Comparison of ENCODE assay signal across 11 cellular contexts in the genomic region with DNA sequence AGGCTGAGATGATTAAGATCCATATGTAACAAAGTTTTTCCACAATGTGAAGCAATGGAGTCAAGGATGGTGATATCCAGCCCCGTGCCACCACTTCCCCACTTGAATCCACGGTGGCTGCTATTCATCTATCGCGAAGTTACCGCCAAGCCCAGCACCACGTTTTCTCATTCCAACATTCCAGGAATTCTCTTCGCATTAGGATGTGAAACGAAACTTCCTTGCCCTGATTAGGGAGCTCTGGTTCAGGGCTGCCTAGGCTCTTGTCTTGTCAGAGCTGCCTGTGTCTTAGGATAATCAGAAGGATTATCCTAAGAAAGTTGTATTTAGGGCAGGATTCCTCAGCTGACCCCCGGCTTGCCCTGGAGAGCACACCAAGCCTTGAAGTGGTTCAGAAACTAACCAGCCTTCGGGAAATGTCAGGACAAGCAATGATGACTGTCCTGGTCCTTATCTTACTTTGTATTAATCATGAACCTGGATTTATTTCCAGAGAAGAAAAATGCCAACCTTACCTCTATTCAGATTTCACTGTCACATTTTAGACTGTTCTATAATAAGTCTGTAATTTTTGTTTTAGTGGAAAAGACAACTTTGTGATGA.
DNase-seq lines count a peak whose midpoint lies in the region; ATAC-seq, FAIRE-seq and TF ChIP-seq lines count a peak whose summit lies in the region.
"Had no signal": no experiment of that assay in that cellular context is flagged by ENCODE, and none has a peak within 500 bp of the region (broad histone marks: within the 10 kb centered on the region; RNA-seq: fewer than 3 reads in every experiment).

No MANE protein-coding gene starts in this region.

- H3K27ac ChIP-seq in gastrocnemius medialis (peak overlapping the region; percentile 76 to 86 (median 78)), kidney (ENCODE audit: low read depth in 2 of 2, low read length in 2 of 2) (no peak overlapping the region)

- H3K36me3 ChIP-seq in gastrocnemius medialis (no peaks in the 10 kb centered on the region), kidney (ENCODE audit: control insufficient read depth in 1 of 2, insufficient read depth in 2 of 2, low read length in 2 of 2) (no peaks in the 10 kb centered on the region)

- DNase-seq in HT1080 (ENCODE audit: low read depth): peak; percentile 82
- peak; percentile 30 for DNase-seq in MCF 10A (ENCODE audit: unreplicated experiment)
- peak; percentile 44 for DNase-seq in hepatic stellate cell (ENCODE audit: low spot score)
- DNase-seq in gastrocnemius medialis: no peak
- no peak for DNase-seq in kidney
- DNase-seq in activated CD4-positive, alpha-beta T cell treated with anti-CD3 and anti-CD28 coated beads, Interleukin-2, amount 50 U/mL, for 48 hours: no peak
- DNase-seq: NCI-H2029 treated with DMSO at 0.1 percent for 48 hours had no signal

- CTCF ChIA-PET in MCF 10A (lab: Yijun Ruan, JAX): interaction anchor here (1.3 to 2.0 kb wide), 3 partner anchors 19 to 56 kb away, joined by 4 to 8 read pairs (median 6); no protein-coding TSS in a partner anchor

- H3K4me1 ChIP-seq in gastrocnemius medialis (peaks cover 37 to 56% of the 10 kb centered on the region in 2 donors), kidney (ENCODE audit: control insufficient read depth in 1 of 2, insufficient read depth in 1 of 2, low read depth in 1 of 2, low read length in 2 of 2) (no peaks in the 10 kb centered on the region)

- peaks cover 19% of the 10 kb centered on the region for H3K4me1 Mint-ChIP-seq in MCF 10A (ENCODE audit: insufficient read depth, unreplicated experiment)

- no peaks in the 10 kb centered on the region for H3K36me3 Mint-ChIP-seq in MCF 10A (ENCODE audit: insufficient read depth, unreplicated experiment)
- H3K36me3 Mint-ChIP-seq: activated naive CD8-positive, alpha-beta T cell had no signal

- peak overlapping the region; percentile 18 to 29 (median 26) for H3K4me3 ChIP-seq in gastrocnemius medialis
- peak overlapping the region in 1 of 2 donors; percentile 2 for H3K4me3 ChIP-seq in kidney (ENCODE audit: low read length in 2 of 2)

- in situ Hi-C loops in gastrocnemius medialis (cut with MboI; ENCODE audit: low sequenced_read_pairs in 4 of 4): no loop called here

- POLR2A ChIA-PET in MCF 10A (lab: Yijun Ruan, JAX): interaction anchor here (0.5 to 1.5 kb wide), 4 partner anchors 13 to 1299 kb away, joined by 3 to 4 read pairs (median 3); no protein-coding TSS in a partner anchor

- no peak overlapping the region for H3K27ac Mint-ChIP-seq in MCF 10A (ENCODE audit: low read depth, unreplicated experiment)
- H3K27ac Mint-ChIP-seq: activated naive CD8-positive, alpha-beta T cell; T-helper 2 cell treated with Interferon-gamma antibody and Interleukin-4, amounts not matched to agents 5 μg/mL and 100 μg/mL, for 36 hours had no signal

- no peaks in the 10 kb centered on the region for H3K9me3 ChIP-seq in gastrocnemius medialis
- no peaks in the 10 kb centered on the region for H3K9me3 ChIP-seq in kidney (ENCODE audit: control insufficient read depth in 1 of 2, low read length in 2 of 2)

- BruUV-seq in MCF 10A (replicated peaks; lab: Mats Ljungman, UMichigan): no TSS peak

- H3K27me3 ChIP-seq in gastrocnemius medialis: no peaks in the 10 kb centered on the region

- no peaks in the 10 kb centered on the region for H3K9me3 Mint-ChIP-seq in MCF 10A (ENCODE audit: unreplicated experiment)
- H3K9me3 Mint-ChIP-seq: T-helper 2 cell treated with Interferon-gamma antibody and Interleukin-4, amounts not matched to agents 5 μg/mL and 100 μg/mL, for 36 hours had no signal

- FAIRE-seq in kidney (lab: Jason Lieb, UNC): no peak

- TF ChIP-seq CTCF in MCF 10A (IDR thresholded peaks at IDR 0.05; ENCODE audit: unreplicated experiment) (no peak), gastrocnemius medialis (IDR thresholded peaks at IDR 0.05 in 4 of 5, conservative IDR thresholded peaks at IDR 0.05 in 1 of 5) (no peak), kidney (IDR thresholded peaks at IDR 0.05; ENCODE audit: borderline replicate concordance, extremely low read depth, insufficient read depth) (no peak)

- peak overlapping the region; percentile 30 for H3K4me3 Mint-ChIP-seq in MCF 10A (ENCODE audit: unreplicated experiment)
- H3K4me3 Mint-ChIP-seq: activated naive CD8-positive, alpha-beta T cell; T-helper 2 cell treated with Interferon-gamma antibody and Interleukin-4, amounts not matched to agents 5 μg/mL and 100 μg/mL, for 36 hours had no signal

- intact Hi-C loops in MCF 10A (cut with micrococcal nuclease) (no loop called here), gastrocnemius medialis (cut with DNase I; ENCODE audit: low total_unique reads) (loop anchor here (5.0 kb wide), 1 partner anchor 592 kb away; the partner anchor contains the start of gene SLC38A2), kidney (cut with DNase I) (no loop called here)

- no peak for TF ChIP-seq POLR2A in gastrocnemius medialis (IDR thresholded peaks at IDR 0.05)

- peak in 1 of 2 donors; percentile 3 for ATAC-seq in gastrocnemius medialis
- ATAC-seq in GM18870 (IDR thresholded peaks at IDR 0.05; ENCODE audit: unreplicated experiment): no peak
- no peak for ATAC-seq in HG03442 (IDR thresholded peaks at IDR 0.05; ENCODE audit: unreplicated experiment)

- H3K9ac ChIP-seq in kidney (ENCODE audit: low read length in 2 of 2): no peak overlapping the region

- no peaks in the 10 kb centered on the region for H3K27me3 Mint-ChIP-seq in MCF 10A (ENCODE audit: insufficient read depth, unreplicated experiment)

Comparison
In these comparisons a context has a peak if more than half of its experiments do, and no peak if none do; other contexts are left out.
1. DNase-seq: peak in HT1080 (single experiment), MCF 10A (single experiment) and hepatic stellate cell (single experiment); none in gastrocnemius medialis (0 of 2), kidney (single experiment) and activated CD4-positive, alpha-beta T cell treated with anti-CD3 and anti-CD28 coated beads, Interleukin-2, amount 50 U/mL, for 48 hours (0 of 2).
2. H3K27ac ChIP-seq: peak in gastrocnemius medialis (4 of 4); none in kidney (0 of 2).